In genomic region chr10:133144771-133145170, GRCh38 we compare ENCODE assay signal across 18 cellular contexts. TPM values are rescaled to one million over a fixed set of nuclear protein-coding genes. Genes with fewer than 3 reads are reported as not detected.
A peak's percentile ranks its signal among the peaks of the same experiment; 100 is the strongest.
DNase-seq lines count a peak whose midpoint lies in the region; ATAC-seq and TF ChIP-seq lines count a peak whose summit lies in the region.
"Had no signal": no experiment of that assay in that cellular context is flagged by ENCODE, and none has a peak within 500 bp of the region (broad histone marks: within the 10 kb centered on the region; RNA-seq: fewer than 3 reads in every experiment).

No MANE protein-coding gene starts in this region.

- no peak for TF ChIP-seq CTCF in glutamatergic neuron (IDR thresholded peaks at IDR 0.05; ENCODE audit: partially characterized antibody, unreplicated experiment)

- intact Hi-C loops in Right ventricle myocardium inferior (cut with DNase I): no loop called here
- intact Hi-C loops in cardiac septum (cut with DNase I): loop anchor here (10.0 kb wide), 1 partner anchor 110 kb away; no protein-coding TSS in a partner anchor

- no peaks in the 10 kb centered on the region for H3K36me3 Mint-ChIP-seq in activated T-helper 17 cell treated with anti-CD3 and anti-CD28 coated beads, Interleukin-2, amount 50 U/mL, for 72 hours (ENCODE audit: low read depth)
- H3K36me3 Mint-ChIP-seq in glutamatergic neuron (ENCODE audit: unreplicated experiment): peaks cover 16% of the 10 kb centered on the region
- H3K36me3 Mint-ChIP-seq in stimulated activated effector memory CD8-positive, alpha-beta T cell treated with anti-CD3 and anti-CD28 coated beads, Interleukin-12 subunit alpha, Interleukin-12 subunit beta, amount 100 ng/mL, for 72 hours: no peaks in the 10 kb centered on the region

- no peak overlapping the region for H3K27ac Mint-ChIP-seq in activated T-helper 17 cell treated with anti-CD3 and anti-CD28 coated beads, Interleukin-2, amount 50 U/mL, for 72 hours
- H3K27ac Mint-ChIP-seq in glutamatergic neuron (ENCODE audit: unreplicated experiment): no peak overlapping the region
- H3K27ac Mint-ChIP-seq in stimulated activated effector memory CD8-positive, alpha-beta T cell treated with anti-CD3 and anti-CD28 coated beads, Interleukin-12 subunit alpha, Interleukin-12 subunit beta, amount 100 ng/mL, for 72 hours: no peak overlapping the region
- H3K27ac Mint-ChIP-seq: CD8-positive, alpha-beta memory T cell had no signal

- H3K27me3 Mint-ChIP-seq in activated T-helper 17 cell treated with anti-CD3 and anti-CD28 coated beads, Interleukin-2, amount 50 U/mL, for 72 hours: peaks cover 39% of the 10 kb centered on the region
- peaks cover 6% of the 10 kb centered on the region for H3K27me3 Mint-ChIP-seq in glutamatergic neuron (ENCODE audit: unreplicated experiment)

- no peak for ATAC-seq in activated T-helper 17 cell treated with anti-CD3 and anti-CD28 coated beads, Interleukin-2, amount 50 U/mL, for 72 hours (replicated peaks)
- ATAC-seq in stimulated activated effector memory CD8-positive, alpha-beta T cell treated with anti-CD3 and anti-CD28 coated beads, Interleukin-12 subunit alpha, Interleukin-12 subunit beta, amount 100 ng/mL, for 72 hours: no peak
- ATAC-seq in GM19463 (IDR thresholded peaks at IDR 0.05; ENCODE audit: unreplicated experiment): no peak
- ATAC-seq in Right ventricle myocardium inferior: no peak

- peak overlapping the region; percentile 60 for H3K4me3 Mint-ChIP-seq in activated T-helper 17 cell treated with anti-CD3 and anti-CD28 coated beads, Interleukin-2, amount 50 U/mL, for 72 hours
- H3K4me3 Mint-ChIP-seq in glutamatergic neuron (ENCODE audit: unreplicated experiment): peak overlapping the region; percentile 18
- H3K4me3 Mint-ChIP-seq in stimulated activated effector memory CD8-positive, alpha-beta T cell treated with anti-CD3 and anti-CD28 coated beads, Interleukin-12 subunit alpha, Interleukin-12 subunit beta, amount 100 ng/mL, for 72 hours: peak overlapping the region; percentile 50

- DNase-seq in activated effector memory CD4-positive, alpha-beta T cell treated with anti-CD3 and anti-CD28 coated beads, Interleukin-2, amount 50 U/mL, for 16 hours: peak; percentile 36
- no peak for DNase-seq in activated effector memory CD4-positive, alpha-beta T cell treated with Interleukin-2 at 50 U/mL for 16 hours
- no peak for DNase-seq in glutamatergic neuron
- no peak for DNase-seq in stimulated activated effector memory CD8-positive, alpha-beta T cell treated with anti-CD3 and anti-CD28 coated beads, Interleukin-12 subunit alpha, Interleukin-12 subunit beta, amount 100 ng/mL, for 72 hours (ENCODE audit: low spot score in 2 of 2)
- no peak for DNase-seq in Right ventricle myocardium inferior (ENCODE audit: missing footprints)
- DNase-seq in cardiac septum (ENCODE audit: low spot score): no peak
- DNase-seq: C1 segment of cervical spinal cord; CD8-positive, alpha-beta memory T cell; DMS79 treated with DMSO at 0.1 percent for 48 hours; KBM-7; NCI-H1694; NCI-H2081 treated with DMSO at 0.1 percent for 48 hours had no signal

- H3K4me1 Mint-ChIP-seq in activated T-helper 17 cell treated with anti-CD3 and anti-CD28 coated beads, Interleukin-2, amount 50 U/mL, for 72 hours: no peaks in the 10 kb centered on the region
- peaks cover 7% of the 10 kb centered on the region for H3K4me1 Mint-ChIP-seq in glutamatergic neuron (ENCODE audit: low read depth, unreplicated experiment)
- peaks cover 10% of the 10 kb centered on the region for H3K4me1 Mint-ChIP-seq in stimulated activated effector memory CD8-positive, alpha-beta T cell treated with anti-CD3 and anti-CD28 coated beads, Interleukin-12 subunit alpha, Interleukin-12 subunit beta, amount 100 ng/mL, for 72 hours

- H3K9me3 Mint-ChIP-seq in activated T-helper 17 cell treated with anti-CD3 and anti-CD28 coated beads, Interleukin-2, amount 50 U/mL, for 72 hours: peaks cover 4% of the 10 kb centered on the region
- H3K9me3 Mint-ChIP-seq in glutamatergic neuron (ENCODE audit: unreplicated experiment): peaks cover 3% of the 10 kb centered on the region
- peaks cover 4% of the 10 kb centered on the region for H3K9me3 Mint-ChIP-seq in stimulated activated effector memory CD8-positive, alpha-beta T cell treated with anti-CD3 and anti-CD28 coated beads, Interleukin-12 subunit alpha, Interleukin-12 subunit beta, amount 100 ng/mL, for 72 hours

RNA-seq across cellular contexts. Expression of gene KNDC1, which starts 15.2 kb away (rescaled TPM):
- under 1 TPM; 0.19 to 0.26 TPM for total RNA-seq in activated T-helper 17 cell treated with anti-CD3 and anti-CD28 coated beads, Interleukin-2, amount 50 U/mL, for 72 hours
- 7.4 TPM for total RNA-seq in glutamatergic neuron (ENCODE audit: unreplicated experiment)
- total RNA-seq in Right ventricle myocardium inferior: not detected
- total RNA-seq in cardiac septum: 0.05 TPM
- total RNA-seq: A673; CD8-positive, alpha-beta memory T cell had no signal

RNA-seq across cellular contexts. Expression of gene ADGRA1, which starts 57.0 kb away (rescaled TPM):
- total RNA-seq in activated T-helper 17 cell treated with anti-CD3 and anti-CD28 coated beads, Interleukin-2, amount 50 U/mL, for 72 hours: not detected
- total RNA-seq in glutamatergic neuron (ENCODE audit: unreplicated experiment) (9.1 TPM), Right ventricle myocardium inferior (not detected), cardiac septum (0.19 TPM)
- total RNA-seq: CD8-positive, alpha-beta memory T cell; NCI-H460; Peyer's patch; SK-MEL-5 had no signal
